Comparison of ENCODE assay signal across 17 cellular contexts in the genomic region with DNA sequence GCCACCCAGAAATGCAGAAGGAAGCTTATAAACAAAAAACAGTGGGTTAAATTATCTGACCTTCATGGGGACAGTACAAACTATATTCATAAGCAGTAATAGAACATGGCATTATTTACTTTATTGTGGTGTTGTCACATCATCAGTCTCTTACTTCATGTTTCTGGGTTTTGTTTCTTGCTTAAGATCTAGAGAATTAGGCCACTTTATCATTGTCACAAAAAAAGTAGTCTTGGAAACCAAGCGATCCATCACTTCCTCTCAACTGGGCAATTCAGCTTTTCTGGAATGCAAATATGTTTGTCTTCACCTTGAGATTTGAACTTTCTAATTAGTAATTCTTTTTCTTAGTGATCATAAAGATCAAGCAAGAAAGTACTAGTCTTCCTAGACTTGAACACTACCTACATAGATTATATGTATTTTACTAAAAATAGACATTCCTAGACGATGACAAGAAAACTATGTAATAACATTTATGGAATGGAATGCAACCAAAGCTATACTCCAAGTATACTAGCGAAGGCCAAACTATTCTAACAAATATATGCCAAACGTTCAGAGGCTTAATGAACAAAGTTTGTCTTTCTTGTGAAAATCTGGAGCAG.
DNase-seq lines count a peak whose midpoint lies in the region; FAIRE-seq and TF ChIP-seq lines count a peak whose summit lies in the region.
"Had no signal": no experiment of that assay in that cellular context is flagged by ENCODE, and none has a peak within 500 bp of the region (broad histone marks: within the 10 kb centered on the region; RNA-seq: fewer than 3 reads in every experiment).

No MANE protein-coding gene starts in this region.

- H3K4me1 Mint-ChIP-seq in osteocyte (ENCODE audit: unreplicated experiment) = peaks cover 29% of the 10 kb centered on the region

- no peaks in the 10 kb centered on the region for H3K27me3 Mint-ChIP-seq in osteocyte (ENCODE audit: unreplicated experiment)
- H3K27me3 Mint-ChIP-seq: activated T-cell treated with anti-CD3 and anti-CD28 coated beads, Interleukin-2, amount 50 U/mL, for 24 hours had no signal

- no peaks in the 10 kb centered on the region for H3K36me3 Mint-ChIP-seq in osteocyte (ENCODE audit: unreplicated experiment)

- no peak overlapping the region for H3K4me3 Mint-ChIP-seq in osteocyte (ENCODE audit: unreplicated experiment)

- H3K27me3 ChIP-seq in endothelial cell of umbilical vein (ENCODE audit: control insufficient read depth in 2 of 2, insufficient read depth in 2 of 2, low read length in 2 of 2) (peaks cover 8 to 27% of the 10 kb centered on the region in 2 experiments), colonic mucosa (no peaks in the 10 kb centered on the region)
- H3K27me3 ChIP-seq: left lung, ovary had no signal

- CTCF ChIA-PET in RWPE1 (lab: Yijun Ruan, JAX) (interaction anchor here (0.6 to 1.0 kb wide), 4 partner anchors 60 to 883 kb away, joined by 3 to 4 read pairs (median 3); no protein-coding TSS in a partner anchor), endothelial cell of umbilical vein (lab: Charles Lee) (interaction anchor here (1.0 to 3.2 kb wide), 5 partner anchors 9 to 149 kb away, joined by 3 to 22 read pairs (median 4); no protein-coding TSS in a partner anchor)

- H3K9me3 ChIP-seq in endothelial cell of umbilical vein (replicated peaks; ENCODE audit: control insufficient read depth, insufficient read depth, low read length) = no peaks in the 10 kb centered on the region
- no peaks in the 10 kb centered on the region for H3K9me3 ChIP-seq in colonic mucosa
- H3K9me3 ChIP-seq: esophagus squamous epithelium, left lung, ovary had no signal

- H3K9me3 Mint-ChIP-seq in osteocyte (ENCODE audit: unreplicated experiment) = no peaks in the 10 kb centered on the region
- H3K9me3 Mint-ChIP-seq: activated T-cell treated with anti-CD3 and anti-CD28 coated beads, Interleukin-2, amount 50 U/mL, for 24 hours had no signal

- H3K9ac ChIP-seq in endothelial cell of umbilical vein (replicated peaks; ENCODE audit: extremely low read depth, insufficient read depth, low read length) (no peak overlapping the region), colonic mucosa (ENCODE audit: low read depth in 2 of 2, low read length in 2 of 2) (no peak overlapping the region)

- intact Hi-C loops in endothelial cell of umbilical vein (cut with micrococcal nuclease) = loop anchor here (2.0 to 10.0 kb wide), 2 partner anchors 89 to 149 kb away; no protein-coding TSS in a partner anchor
- intact Hi-C loops in colonic mucosa (cut with DNase I) = no loop called here

- no peaks in the 10 kb centered on the region for H3K9me1 ChIP-seq in endothelial cell of umbilical vein (replicated peaks; ENCODE audit: control insufficient read depth, extremely low read depth, insufficient read depth, low read length)

- TF ChIP-seq POLR2A in endothelial cell of umbilical vein (IDR thresholded peaks at IDR 0.05; ENCODE audit: low read depth, low read length) = no peak

- peak overlapping the region; percentile 82 for H3K27ac Mint-ChIP-seq in osteocyte (ENCODE audit: unreplicated experiment)

- no TSS peak for BruUV-seq in endothelial cell of umbilical vein (replicated peaks; lab: Mats Ljungman, UMichigan)

- peak overlapping the region; percentile 17 for H3K4me2 ChIP-seq in endothelial cell of umbilical vein (ENCODE audit: insufficient read depth, low read length)

- peak; percentile 16 for DNase-seq in GM03348 (ENCODE audit: low spot score)
- peak; percentile 16 for DNase-seq in RWPE1 (ENCODE audit: low spot score)
- DNase-seq in endothelial cell of umbilical vein (ENCODE audit: low read depth, low spot score) = no peak
- no peak for DNase-seq in osteocyte (ENCODE audit: extremely low spot score, unreplicated experiment)
- DNase-seq in activated T-cell treated with anti-CD3 and anti-CD28 coated beads for 4 hours = no peak
- no peak for DNase-seq in GM10266 (ENCODE audit: extremely low spot score)
- DNase-seq in NCI-H345 treated with DMSO at 0.1 percent for 48 hours (lab: John Stamatoyannopoulos, UW; ENCODE audit: unreplicated experiment) = no peak
- no peak for DNase-seq in colonic mucosa
- DNase-seq: activated T-cell treated with anti-CD3 and anti-CD28 coated beads, Interleukin-2, amount 50 U/mL, for 24 hours; amniotic stem cell; C1 segment of cervical spinal cord; dermis blood vessel endothelial cell; esophagus squamous epithelium; left lung; NCI-H146; ovary had no signal

- no peak for FAIRE-seq in endothelial cell of umbilical vein (lab: Jason Lieb, UNC)
- FAIRE-seq: TTC549 had no signal

- POLR2A ChIA-PET in RWPE1 (lab: Yijun Ruan, JAX; ENCODE audit: low non-redundant PET) = no interaction called here
- POLR2A ChIA-PET in endothelial cell of umbilical vein (lab: Charles Lee) = no interaction called here

- H3K79me2 ChIP-seq in endothelial cell of umbilical vein (ENCODE audit: control insufficient read depth, insufficient read depth, low read length) = no peaks in the 10 kb centered on the region

- H3K36me3 ChIP-seq in endothelial cell of umbilical vein (ENCODE audit: control insufficient read depth in 2 of 2, extremely low read depth in 1 of 2, insufficient read depth in 2 of 2, low read length in 2 of 2) (no peaks in the 10 kb centered on the region), colonic mucosa (no peaks in the 10 kb centered on the region)
- H3K36me3 ChIP-seq: esophagus squamous epithelium, left lung, ovary had no signal

- H3K27ac ChIP-seq in RWPE1 (peak overlapping the region; percentile 62; the same call in 1 of the 2 replicates), endothelial cell of umbilical vein (ENCODE audit: insufficient read depth, low read depth, low read length) (peak overlapping the region; percentile 55), colonic mucosa (no peak overlapping the region)
- H3K27ac ChIP-seq: esophagus squamous epithelium, left lung, ovary had no signal

- H3K4me3 ChIP-seq in endothelial cell of umbilical vein (replicated peaks in 1 of 3; ENCODE audit: insufficient read depth in 1 of 3, low read depth in 1 of 3, low read length in 3 of 3) (no peak overlapping the region), colonic mucosa (no peak overlapping the region)
- H3K4me3 ChIP-seq: esophagus squamous epithelium, left lung, ovary had no signal

- no peaks in the 10 kb centered on the region for H4K20me1 ChIP-seq in endothelial cell of umbilical vein (replicated peaks; ENCODE audit: control insufficient read depth, extremely low read depth, insufficient read depth, low read length)

- TF ChIP-seq CTCF in RWPE1 (conservative IDR thresholded peaks at IDR 0.05; ENCODE audit: low read depth) (no peak), endothelial cell of umbilical vein (IDR thresholded peaks at IDR 0.05; ENCODE audit: extremely low read depth in 1 of 2, insufficient read depth in 1 of 2, low read depth in 1 of 2, low read length in 2 of 2) (no peak), osteocyte (IDR thresholded peaks at IDR 0.05) (no peak), GM10266 (IDR thresholded peaks at IDR 0.05; ENCODE audit: control insufficient read depth, insufficient read depth, low read depth, missing control alignments) (no peak), colonic mucosa (IDR thresholded peaks at IDR 0.05) (no peak)

- H3K4me1 ChIP-seq in endothelial cell of umbilical vein (ENCODE audit: control insufficient read depth, extremely low read depth, insufficient read depth, low read length) (peaks cover 11% of the 10 kb centered on the region), colonic mucosa (no peaks in the 10 kb centered on the region)
- H3K4me1 ChIP-seq: esophagus squamous epithelium had no signal

- H2AFZ ChIP-seq in endothelial cell of umbilical vein (ENCODE audit: low read depth, low read length) = no peak overlapping the region

- dilution Hi-C loops in endothelial cell of umbilical vein (cut with MboI; ENCODE audit: extremely low pct_ligation_motif_present, low sequenced_read_pairs) = no loop called here

TF ChIP-seq in endothelial cell of umbilical vein, 7 proteins besides CTCF, POLR2A, EP300 and RAD21:
- TF ChIP-seq, protein P1, sequence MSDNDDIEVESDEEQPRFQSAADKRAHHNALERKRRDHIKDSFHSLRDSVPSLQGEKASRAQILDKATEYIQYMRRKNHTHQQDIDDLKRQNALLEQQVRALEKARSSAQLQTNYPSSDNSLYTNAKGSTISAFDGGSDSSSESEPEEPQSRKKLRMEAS (IDR thresholded peaks at IDR 0.05; ENCODE audit: insufficient read depth, insufficient read length) = no peak
- TF ChIP-seq FOS (IDR thresholded peaks at IDR 0.05; ENCODE audit: borderline replicate concordance, insufficient read depth, low read length) = no peak
- no peak for TF ChIP-seq MYC (IDR thresholded peaks at IDR 0.05; ENCODE audit: low read depth, low read length)
- TF ChIP-seq EZH2 (IDR thresholded peaks at IDR 0.05; ENCODE audit: borderline replicate concordance, low read depth, low read length, severe bottlenecking) = no peak
- TF ChIP-seq JUN (IDR thresholded peaks at IDR 0.05; ENCODE audit: borderline replicate concordance, insufficient read depth, insufficient read length, low read depth) = no peak
- no peak for TF ChIP-seq POLR2AphosphoS5 (IDR thresholded peaks at IDR 0.05; ENCODE audit: insufficient read depth, low read depth, low read length)
- TF ChIP-seq GATA2 (IDR thresholded peaks at IDR 0.05; ENCODE audit: insufficient read depth, insufficient read length, low read depth, low read length) = no peak

Comparison
In these comparisons a context has a peak if more than half of its experiments do, and no peak if none do; other contexts are left out.
1. DNase-seq: peak in GM03348 (single experiment) and RWPE1 (single experiment); none in endothelial cell of umbilical vein (single experiment), osteocyte (single experiment), activated T-cell treated with anti-CD3 and anti-CD28 coated beads for 4 hours (single experiment), GM10266 (single experiment), NCI-H345 treated with DMSO at 0.1 percent for 48 hours (single experiment) and colonic mucosa (single experiment).